In the genomic region with DNA sequence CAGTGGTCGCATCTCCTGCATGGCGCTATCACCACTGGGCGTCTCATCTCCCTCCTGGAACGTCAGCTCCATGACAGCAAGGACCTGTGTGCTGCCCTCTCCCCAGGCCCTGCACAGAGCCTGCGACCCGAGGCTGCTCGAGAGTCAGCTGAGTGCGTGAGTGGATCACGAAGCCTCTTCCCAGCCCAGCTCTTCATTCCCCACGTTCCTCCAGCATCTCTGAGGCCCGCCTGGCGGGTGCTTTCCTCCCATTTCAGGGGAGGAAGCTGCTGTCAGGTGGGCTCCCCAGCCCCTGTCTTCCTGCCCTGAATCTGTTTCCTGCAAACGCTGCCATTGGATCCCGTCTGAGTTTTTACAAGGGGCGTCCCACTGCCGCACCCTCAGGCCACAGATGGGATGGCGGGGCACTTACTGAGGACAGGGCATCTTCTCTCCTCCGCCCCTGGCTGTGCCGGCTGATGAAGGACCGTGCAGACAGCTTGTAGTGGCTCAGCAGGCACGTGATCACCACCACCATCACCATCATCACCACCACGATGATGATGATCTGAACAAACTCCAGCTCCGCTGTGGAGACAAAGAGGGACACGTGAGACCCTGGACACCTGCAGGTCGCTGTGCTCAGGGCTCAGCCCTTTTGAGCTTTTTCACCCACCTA, we compare ENCODE assay signal across 1 cellular context.
TF ChIP-seq lines count a peak whose summit lies in the region.

No MANE protein-coding gene starts in this region.

TF ChIP-seq in H1, 55 proteins besides CTCF, POLR2A, EP300 and RAD21 (continued from another document):
- TF ChIP-seq, protein P1, sequence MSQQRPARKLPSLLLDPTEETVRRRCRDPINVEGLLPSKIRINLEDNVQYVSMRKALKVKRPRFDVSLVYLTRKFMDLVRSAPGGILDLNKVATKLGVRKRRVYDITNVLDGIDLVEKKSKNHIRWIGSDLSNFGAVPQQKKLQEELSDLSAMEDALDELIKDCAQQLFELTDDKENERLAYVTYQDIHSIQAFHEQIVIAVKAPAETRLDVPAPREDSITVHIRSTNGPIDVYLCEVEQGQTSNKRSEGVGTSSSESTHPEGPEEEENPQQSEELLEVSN (IDR thresholded peaks at IDR 0.05): no peak
- TF ChIP-seq ZNF274 (IDR thresholded peaks at IDR 0.05; ENCODE audit: borderline replicate concordance, extremely low read depth, low read length): no peak
- no peak for TF ChIP-seq SP1 (IDR thresholded peaks at IDR 0.05; ENCODE audit: low read depth, low read length)
- TF ChIP-seq KDM4A (IDR thresholded peaks at IDR 0.05; ENCODE audit: low read depth, low read length, severe bottlenecking): no peak
- no peak for TF ChIP-seq RFX5 (IDR thresholded peaks at IDR 0.05; ENCODE audit: borderline replicate concordance, low read depth, low read length)
- no peak for TF ChIP-seq HDAC2 (IDR thresholded peaks at IDR 0.05; ENCODE audit: borderline replicate concordance in 1 of 2, low read depth in 2 of 2, low read length in 2 of 2)
- TF ChIP-seq PHF8 (conservative IDR thresholded peaks at IDR 0.05; ENCODE audit: low read depth, low read length): no peak
- no peak for TF ChIP-seq YY1 (IDR thresholded peaks at IDR 0.05; ENCODE audit: low read depth, low read length)
- TF ChIP-seq SIN3A (conservative IDR thresholded peaks at IDR 0.05 in 1 of 2, IDR thresholded peaks at IDR 0.05 in 1 of 2; ENCODE audit: low read depth in 1 of 2, low read length in 2 of 2): no peak
- no peak for TF ChIP-seq CREB1 (IDR thresholded peaks at IDR 0.05)
